In the genomic region with DNA sequence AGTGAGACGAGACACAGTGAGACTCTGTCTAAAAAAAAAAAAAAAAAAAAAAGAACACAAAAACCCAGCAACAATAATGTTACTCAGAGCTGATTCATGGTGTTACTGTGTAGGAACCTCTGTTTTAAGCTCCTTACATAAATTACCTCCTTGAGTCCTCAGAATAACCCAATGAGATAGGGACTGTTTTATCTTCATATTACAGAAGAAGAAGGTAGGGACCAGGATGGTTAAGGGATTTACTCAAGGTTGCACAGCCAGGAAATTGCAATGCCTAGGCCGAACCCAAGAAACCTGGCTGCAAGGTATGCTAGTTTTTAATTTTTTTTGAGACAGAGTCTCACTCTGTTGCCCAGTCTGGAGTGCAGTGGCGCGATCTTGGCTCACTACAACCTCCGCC, we compare ENCODE assay signal across 26 cellular contexts. TPM values are rescaled to one million over a fixed set of nuclear protein-coding genes. Genes with fewer than 3 reads are reported as not detected.
A peak's percentile ranks its signal among the peaks of the same experiment; 100 is the strongest.
DNase-seq lines count a peak whose midpoint lies in the region; ATAC-seq, FAIRE-seq and TF ChIP-seq lines count a peak whose summit lies in the region.
"Had no signal": no experiment of that assay in that cellular context is flagged by ENCODE, and none has a peak within 500 bp of the region (broad histone marks: within the 10 kb centered on the region; RNA-seq: fewer than 3 reads in every experiment).

No MANE protein-coding gene starts in this region.

- no peak for TF ChIP-seq RAD21 in K562 (CRISPR knock-in tag; conservative IDR thresholded peaks at IDR 0.05 in 1 of 2, IDR thresholded peaks at IDR 0.05 in 1 of 2)

- 71% methylated on average over 3 of the region's 5 CpGs for WGBS in K562 (ENCODE audit: insufficient coverage, low coverage, missing lambda C conversion rate)

- POLR2A ChIA-PET in K562 (lab: Yijun Ruan, JAX), result interaction anchor here (0.6 to 1.8 kb wide), 3 partner anchors 12 to 187 kb away, joined by 3 to 7 read pairs (median 3); no protein-coding TSS in a partner anchor

- CTCF ChIA-PET in K562 (lab: Yijun Ruan, JAX; ENCODE audit: low intra/inter-chr PET ratio), result no interaction called here

- no peaks in the 10 kb centered on the region for H3K36me3 ChIP-seq in K562 (ENCODE audit: control insufficient read depth, insufficient read depth, low read length)
- H3K36me3 ChIP-seq: BLaER1 treated with 17β-estradiol and CSF1 and Interleukin-3, amounts not matched to agents 10 nM and 100 nM; HAP-1; MG63 had no signal

- intact Hi-C loops in K562 (cut with micrococcal nuclease), result loop anchor here (5.0 kb wide), 1 partner anchor 81 kb away; the partner anchor contains the start of gene KLF1

- no peak overlapping the region for H3K4me3 ChIP-seq in K562
- H3K4me3 ChIP-seq: BLaER1 treated with 17β-estradiol and CSF1 and Interleukin-3, amounts not matched to agents 10 nM and 100 nM; HAP-1; MG63; SK-N-MC had no signal

- no peaks in the 10 kb centered on the region for H3K27me3 ChIP-seq in K562 (ENCODE audit: control insufficient read depth in 2 of 2, insufficient read depth in 2 of 2, low read length in 2 of 2)
- H3K27me3 ChIP-seq: BLaER1 treated with 17β-estradiol and CSF1 and Interleukin-3, amounts not matched to agents 10 nM and 100 nM; MG63 had no signal

- in situ Hi-C loops in K562 (cut with MboI), result loop anchor here (5.0 kb wide), 1 partner anchor 279 kb away; no protein-coding TSS in a partner anchor

- H3K9me1 ChIP-seq in K562 (ENCODE audit: control insufficient read depth, insufficient read depth, low read length), result peaks cover 5% of the 10 kb centered on the region

- no peak for FAIRE-seq in H54 (lab: Jason Lieb, UNC)
- no peak for FAIRE-seq in K562 (lab: Jason Lieb, UNC)

- H4K20me1 ChIP-seq in K562 (replicated peaks; ENCODE audit: control insufficient read depth, insufficient read depth, low read length), result no peaks in the 10 kb centered on the region
- H4K20me1 ChIP-seq: BLaER1 treated with 17β-estradiol and CSF1 and Interleukin-3, amounts not matched to agents 10 nM and 100 nM had no signal

- BruUV-seq in K562 (replicated peaks; lab: Mats Ljungman, UMichigan), result no TSS peak

- H3K4me1 ChIP-seq in K562 (replicated peaks in 1 of 2; ENCODE audit: control insufficient read depth in 2 of 2, insufficient read depth in 2 of 2, low read length in 2 of 2), result peaks cover 9 to 24% of the 10 kb centered on the region in 2 experiments; a peak in 4 of 5 replicates

- TF ChIP-seq POLR2A in H54 (IDR thresholded peaks at IDR 0.05; ENCODE audit: low read depth, low read length), result no peak
- TF ChIP-seq POLR2A in K562 (conservative IDR thresholded peaks at IDR 0.05), result no peak

- peak; percentile 35 for DNase-seq in H54 (ENCODE audit: insufficient read length, low spot score)
- DNase-seq in HT1080 (ENCODE audit: low read depth), result peak; percentile 73
- peak in 1 of 4 experiments; percentile 3 for DNase-seq in K562 (ENCODE audit: extremely low read depth in 1 of 4, low spot score in 3 of 4)
- peak; percentile 42 for DNase-seq in kidney tubule cell (ENCODE audit: low spot score)
- DNase-seq in DMS153 treated with DMSO at 0.1 percent for 48 hours (lab: John Stamatoyannopoulos, UW; ENCODE audit: unreplicated experiment), result no peak
- no peak for DNase-seq in NCI-H69 (lab: John Stamatoyannopoulos, UW)
- DNase-seq: ACHN; CD4-positive, alpha-beta memory T cell; DMS53; GF-D8; Kasumi-1; MG63; NCI-H1417; NCI-H1694 treated with DMSO at 0.1 percent for 48 hours; NCI-H2081 treated with DMSO at 0.1 percent for 48 hours; NCI-H2171 treated with DMSO at 0.1 percent for 48 hours; NCI-H524 treated with DMSO at 0.1 percent for 48 hours; OCI-M1; SHP77; SW 1271 had no signal

- H3K79me2 ChIP-seq in K562 (ENCODE audit: control insufficient read depth, insufficient read depth, low read length), result 0 out of 3 replicates have a peak, but pooled peaks cover 2% of the 10 kb centered on the region

- H3K9me3 ChIP-seq in K562 (replicated peaks; ENCODE audit: control insufficient read depth, insufficient read depth, low read depth, low read length), result no peaks in the 10 kb centered on the region
- H3K9me3 ChIP-seq: BLaER1 treated with 17β-estradiol and CSF1 and Interleukin-3, amounts not matched to agents 10 nM and 100 nM; HAP-1; MG63 had no signal

- TF ChIP-seq CTCF in K562 (IDR thresholded peaks at IDR 0.05 in 2 of 3, conservative IDR thresholded peaks at IDR 0.05 in 1 of 3; ENCODE audit: insufficient read depth in 2 of 3, low read depth in 1 of 3, low read length in 3 of 3), result no peak

- no peak for ATAC-seq in K562
- no peak for ATAC-seq in GM21529 (IDR thresholded peaks at IDR 0.05; ENCODE audit: unreplicated experiment)
- no peak for ATAC-seq in GM19467 (IDR thresholded peaks at IDR 0.05; ENCODE audit: unreplicated experiment)

- H3K4me2 ChIP-seq in K562 (ENCODE audit: insufficient read depth, low read length), result no peak overlapping the region
- H3K4me2 ChIP-seq: BLaER1 treated with 17β-estradiol and CSF1 and Interleukin-3, amounts not matched to agents 10 nM and 100 nM had no signal

- no peak for TF ChIP-seq EP300 in K562 (IDR thresholded peaks at IDR 0.05; ENCODE audit: low read length)

- no peak overlapping the region for H3K9ac ChIP-seq in K562 (ENCODE audit: insufficient read depth in 1 of 2, low read depth in 2 of 2, low read length in 2 of 2)
- H3K9ac ChIP-seq: BLaER1 treated with 17β-estradiol and CSF1 and Interleukin-3, amounts not matched to agents 10 nM and 100 nM had no signal

- H3K27ac ChIP-seq in K562 (ENCODE audit: extremely low read depth, low read depth, low read length), result no peak overlapping the region
- H3K27ac ChIP-seq: BLaER1 treated with 17β-estradiol and CSF1 and Interleukin-3, amounts not matched to agents 10 nM and 100 nM; SK-N-MC had no signal

- H2AFZ ChIP-seq in K562 (ENCODE audit: low read depth, low read length), result no peak overlapping the region

RNA-seq across cellular contexts. Expression of gene DAND5, which starts 1.5 kb away (rescaled TPM):
- 0.17 and 0.31 TPM in 2 replicates for total RNA-seq in HT1080 (2014; rRNA removed; shearing (Covaris generic))
- polyA plus RNA-seq in HT1080 (2015; cell fraction: cytosol; rRNA removed), result 0.07 and 0.08 TPM in 2 replicates
- 0.62 and 0.71 TPM in 2 replicates for polyA plus RNA-seq in HT1080 (2015; cell fraction: nucleus; rRNA removed)
- total RNA-seq in K562 (2011; cell fraction: chromatin; rRNA removed; ENCODE audit: low replicate concordance), result 2.2 and 4.9 TPM in 2 replicates
- 2.3 and 2.4 TPM in 2 replicates for total RNA-seq in K562 (2011; cell fraction: nucleolus; rRNA removed)
- 2.3 and 3.3 TPM in 2 replicates for total RNA-seq in K562 (2011; cell fraction: nucleoplasm; rRNA removed)
- total RNA-seq in K562 (2014; rRNA removed), result 0.27 and 0.82 TPM in 2 replicates
- 0.38 and 0.40 TPM in 2 replicates for total RNA-seq in K562 (2014; rRNA removed; fragmentation: Illumina TruSeq; extraction: Trizol)
- total RNA-seq in K562 (2015; rRNA removed; fragmentation: Illumina TruSeq; extraction: Trizol), result 0.22 and 0.23 TPM in 2 replicates
- total RNA-seq in K562 (2021), result 0.74 and 0.78 TPM in 2 replicates
- polyA plus RNA-seq in K562 (2011; rRNA removed), result 0.60 and 0.89 TPM in 2 replicates
- 0.71 and 0.72 TPM in 2 replicates for polyA plus RNA-seq in K562 (2011; cell fraction: cytosol; rRNA removed)
- 1.9 and 3.0 TPM in 2 replicates for polyA plus RNA-seq in K562 (2011; cell fraction: nucleus; rRNA removed)
- 0.43 and 0.97 TPM in 2 replicates for polyA plus RNA-seq in K562 (2012)
- 0.71 and 0.83 TPM in 2 replicates for polyA plus RNA-seq in K562 (2014; fragmentation: Illumina TruSeq; extraction: Trizol)
- polyA plus RNA-seq in K562 (2014; fragmentation: Nextera tagmentation; extraction: Ambion mirVana), result under 1 TPM; 0.42 to 0.63 TPM
- polyA plus RNA-seq in K562 (2014; rRNA removed), result 0.50 and 0.66 TPM in 2 replicates
- 0.18 and 0.28 TPM in 2 replicates for polyA minus RNA-seq in K562 (2011; rRNA and poly(A)+ RNA removed)
- polyA minus RNA-seq in K562 (2011; cell fraction: cytosol; rRNA and poly(A)+ RNA removed), result 0.48 TPM in 1 of 2 replicates, not detected in the other
- polyA minus RNA-seq in K562 (2011; cell fraction: nucleus; rRNA and poly(A)+ RNA removed), result 0.33 TPM in 1 of 2 replicates, not detected in the other
- total RNA-seq: CD4-positive, alpha-beta memory T cell; RPMI7951 had no signal
- polyA plus RNA-seq: CD4-positive, alpha-beta memory T cell had no signal

RNA-seq across cellular contexts. Expression of gene GADD45GIP1, which starts 10.9 kb away (rescaled TPM):
- total RNA-seq in HT1080 (2014; rRNA removed; shearing (Covaris generic)), result 75.2 and 77.3 TPM in 2 replicates
- polyA plus RNA-seq in HT1080 (2015; cell fraction: cytosol; rRNA removed), result 55.3 and 64.7 TPM in 2 replicates
- 24.3 and 31.7 TPM in 2 replicates for polyA plus RNA-seq in HT1080 (2015; cell fraction: nucleus; rRNA removed)
- total RNA-seq in K562 (2011; cell fraction: chromatin; rRNA removed; ENCODE audit: low replicate concordance), result 2.1 and 5.5 TPM in 2 replicates
- total RNA-seq in K562 (2011; cell fraction: nucleolus; rRNA removed), result 10.1 and 11.0 TPM in 2 replicates
- total RNA-seq in K562 (2011; cell fraction: nucleoplasm; rRNA removed), result 7.2 TPM in 2 replicates
- total RNA-seq in K562 (2014; rRNA removed), result 143 and 161 TPM in 2 replicates
- total RNA-seq in K562 (2014; rRNA removed; fragmentation: Illumina TruSeq; extraction: Trizol), result 9.1 and 12.9 TPM in 2 replicates
- total RNA-seq in K562 (2015; rRNA removed; fragmentation: Illumina TruSeq; extraction: Trizol), result 39.5 and 40.1 TPM in 2 replicates
- total RNA-seq in K562 (2021), result 47.3 and 48.8 TPM in 2 replicates
- polyA plus RNA-seq in K562 (2011; rRNA removed), result 29.2 and 30.4 TPM in 2 replicates
- 29.3 and 72.0 TPM in 2 replicates for polyA plus RNA-seq in K562 (2011; cell fraction: cytosol; rRNA removed)
- polyA plus RNA-seq in K562 (2011; cell fraction: nucleus; rRNA removed), result 15.3 and 17.2 TPM in 2 replicates
- 35.2 and 43.7 TPM in 2 replicates for polyA plus RNA-seq in K562 (2012)
- polyA plus RNA-seq in K562 (2014; fragmentation: Illumina TruSeq; extraction: Trizol), result 11.5 and 20.3 TPM in 2 replicates
- polyA plus RNA-seq in K562 (2014; fragmentation: Nextera tagmentation; extraction: Ambion mirVana), result 1 to 10 TPM; 5.1 to 6.8 TPM
- 114 and 122 TPM in 2 replicates for polyA plus RNA-seq in K562 (2014; rRNA removed)
- 4.2 and 6.1 TPM in 2 replicates for polyA minus RNA-seq in K562 (2011; rRNA and poly(A)+ RNA removed)
- 9.9 and 13.6 TPM in 2 replicates for polyA minus RNA-seq in K562 (2011; cell fraction: cytosol; rRNA and poly(A)+ RNA removed)
- polyA minus RNA-seq in K562 (2011; cell fraction: nucleus; rRNA and poly(A)+ RNA removed), result 4.6 and 5.3 TPM in 2 replicates

RNA-seq across cellular contexts. Expression of gene RAD23A, which starts 22.2 kb away (rescaled TPM):
- total RNA-seq in HT1080 (2014; rRNA removed; shearing (Covaris generic)), result 178 and 212 TPM in 2 replicates
- polyA plus RNA-seq in HT1080 (2015; cell fraction: cytosol; rRNA removed), result 193 and 196 TPM in 2 replicates
- polyA plus RNA-seq in HT1080 (2015; cell fraction: nucleus; rRNA removed), result 90.3 and 110 TPM in 2 replicates
- total RNA-seq in K562 (2011; cell fraction: chromatin; rRNA removed; ENCODE audit: low replicate concordance), result 62.5 and 156 TPM in 2 replicates
- total RNA-seq in K562 (2011; cell fraction: nucleolus; rRNA removed), result 117 and 120 TPM in 2 replicates
- 89.2 and 96.1 TPM in 2 replicates for total RNA-seq in K562 (2011; cell fraction: nucleoplasm; rRNA removed)
- total RNA-seq in K562 (2014; rRNA removed) (181 and 279 TPM in 2 replicates), K562 (2014; rRNA removed; fragmentation: Illumina TruSeq; extraction: Trizol) (47.8 and 56.5 TPM in 2 replicates), K562 (2015; rRNA removed; fragmentation: Illumina TruSeq; extraction: Trizol) (102 and 103 TPM in 2 replicates), K562 (2021) (143 and 155 TPM in 2 replicates)
- polyA plus RNA-seq in K562 (2011; rRNA removed) (44.1 and 61.2 TPM in 2 replicates), K562 (2014; fragmentation: Illumina TruSeq; extraction: Trizol) (179 and 212 TPM in 2 replicates), K562 (2014; fragmentation: Nextera tagmentation; extraction: Ambion mirVana) (10 to 100 TPM in 1 of 2 experiments, 1 to 10 TPM in 1; 9.5 to 40.4 TPM), K562 (2014; rRNA removed) (101 and 127 TPM in 2 replicates)
- polyA plus RNA-seq in K562 (2011; cell fraction: cytosol; rRNA removed), result 93.6 and 155 TPM in 2 replicates
- 108 and 152 TPM in 2 replicates for polyA plus RNA-seq in K562 (2011; cell fraction: nucleus; rRNA removed)
- 184 and 224 TPM in 2 replicates for polyA plus RNA-seq in K562 (2012)
- polyA minus RNA-seq in K562 (2011; rRNA and poly(A)+ RNA removed), result 33.9 and 34.4 TPM in 2 replicates
- polyA minus RNA-seq in K562 (2011; cell fraction: cytosol; rRNA and poly(A)+ RNA removed), result 98.0 and 181 TPM in 2 replicates
- 31.2 and 37.4 TPM in 2 replicates for polyA minus RNA-seq in K562 (2011; cell fraction: nucleus; rRNA and poly(A)+ RNA removed)

RNA-seq across cellular contexts. Expression of gene NFIX, which starts 27.4 kb away (rescaled TPM):
- total RNA-seq in HT1080 (2014; rRNA removed; shearing (Covaris generic)), result 12.4 and 21.7 TPM in 2 replicates
- 38.9 and 51.6 TPM in 2 replicates for polyA plus RNA-seq in HT1080 (2015; cell fraction: cytosol; rRNA removed)
- polyA plus RNA-seq in HT1080 (2015; cell fraction: nucleus; rRNA removed), result 30.6 and 34.0 TPM in 2 replicates
- 18.3 and 47.5 TPM in 2 replicates for total RNA-seq in K562 (2011; cell fraction: chromatin; rRNA removed; ENCODE audit: low replicate concordance)
- total RNA-seq in K562 (2011; cell fraction: nucleolus; rRNA removed), result 13.6 and 14.8 TPM in 2 replicates
- 10.4 and 11.4 TPM in 2 replicates for total RNA-seq in K562 (2011; cell fraction: nucleoplasm; rRNA removed)
- 5.4 and 7.7 TPM in 2 replicates for total RNA-seq in K562 (2014; rRNA removed)
- 2.3 and 6.4 TPM in 2 replicates for total RNA-seq in K562 (2014; rRNA removed; fragmentation: Illumina TruSeq; extraction: Trizol)
- 3.1 and 3.8 TPM in 2 replicates for total RNA-seq in K562 (2015; rRNA removed; fragmentation: Illumina TruSeq; extraction: Trizol)
- total RNA-seq in K562 (2021), result 23.1 and 26.8 TPM in 2 replicates
- 2.9 and 5.6 TPM in 2 replicates for polyA plus RNA-seq in K562 (2011; rRNA removed)
- 3.2 and 3.6 TPM in 2 replicates for polyA plus RNA-seq in K562 (2011; cell fraction: cytosol; rRNA removed)
- 10.1 and 10.4 TPM in 2 replicates for polyA plus RNA-seq in K562 (2011; cell fraction: nucleus; rRNA removed)
- polyA plus RNA-seq in K562 (2012), result 8.7 and 9.6 TPM in 2 replicates
- polyA plus RNA-seq in K562 (2014; fragmentation: Illumina TruSeq; extraction: Trizol), result 7.7 and 9.2 TPM in 2 replicates
- under 1 TPM; 0.28 to 0.34 TPM for polyA plus RNA-seq in K562 (2014; fragmentation: Nextera tagmentation; extraction: Ambion mirVana)
- polyA plus RNA-seq in K562 (2014; rRNA removed), result 6.8 and 7.2 TPM in 2 replicates
- polyA minus RNA-seq in K562 (2011; rRNA and poly(A)+ RNA removed), result 2.8 and 3.1 TPM in 2 replicates
- polyA minus RNA-seq in K562 (2011; cell fraction: cytosol; rRNA and poly(A)+ RNA removed), result 7.3 and 7.8 TPM in 2 replicates
- polyA minus RNA-seq in K562 (2011; cell fraction: nucleus; rRNA and poly(A)+ RNA removed), result 5.7 and 7.9 TPM in 2 replicates

RNA-seq across cellular contexts. Expression of gene CALR, which starts 29.5 kb away (rescaled TPM):
- total RNA-seq in HT1080 (2014; rRNA removed; shearing (Covaris generic)), result 1,453 and 1,684 TPM in 2 replicates
- polyA plus RNA-seq in HT1080 (2015; cell fraction: cytosol; rRNA removed), result 1,221 and 1,341 TPM in 2 replicates
- 1,660 and 1,771 TPM in 2 replicates for polyA plus RNA-seq in HT1080 (2015; cell fraction: nucleus; rRNA removed)
- 1,154 and 1,519 TPM in 2 replicates for total RNA-seq in K562 (2011; cell fraction: chromatin; rRNA removed; ENCODE audit: low replicate concordance)
- total RNA-seq in K562 (2011; cell fraction: nucleolus; rRNA removed), result 2,017 and 2,086 TPM in 2 replicates
- 1,334 and 1,801 TPM in 2 replicates for total RNA-seq in K562 (2011; cell fraction: nucleoplasm; rRNA removed)
- total RNA-seq in K562 (2014; rRNA removed), result 673 and 912 TPM in 2 replicates
- total RNA-seq in K562 (2014; rRNA removed; fragmentation: Illumina TruSeq; extraction: Trizol), result 473 and 509 TPM in 2 replicates
- 794 and 811 TPM in 2 replicates for total RNA-seq in K562 (2015; rRNA removed; fragmentation: Illumina TruSeq; extraction: Trizol)
- total RNA-seq in K562 (2021), result 730 and 790 TPM in 2 replicates
- polyA plus RNA-seq in K562 (2011; rRNA removed), result 628 and 644 TPM in 2 replicates
- polyA plus RNA-seq in K562 (2011; cell fraction: cytosol; rRNA removed), result 488 and 529 TPM in 2 replicates
- 369 and 585 TPM in 2 replicates for polyA plus RNA-seq in K562 (2011; cell fraction: nucleus; rRNA removed)
- 684 and 846 TPM in 2 replicates for polyA plus RNA-seq in K562 (2012)
- polyA plus RNA-seq in K562 (2014; fragmentation: Illumina TruSeq; extraction: Trizol), result 643 and 731 TPM in 2 replicates
- 100 to 1,000 TPM; 126 to 147 TPM for polyA plus RNA-seq in K562 (2014; fragmentation: Nextera tagmentation; extraction: Ambion mirVana)
- polyA plus RNA-seq in K562 (2014; rRNA removed), result 642 and 658 TPM in 2 replicates
- polyA minus RNA-seq in K562 (2011; rRNA and poly(A)+ RNA removed), result 673 and 889 TPM in 2 replicates
- 377 and 404 TPM in 2 replicates for polyA minus RNA-seq in K562 (2011; cell fraction: cytosol; rRNA and poly(A)+ RNA removed)
- polyA minus RNA-seq in K562 (2011; cell fraction: nucleus; rRNA and poly(A)+ RNA removed), result 138 and 244 TPM in 2 replicates

Comparison
In these comparisons a context has a peak if more than half of its experiments do, and no peak if none do; other contexts are left out.
1. DNase-seq: peak in H54 (single experiment), HT1080 (single experiment) and kidney tubule cell (single experiment); none in DMS153 treated with DMSO at 0.1 percent for 48 hours (single experiment) and NCI-H69 (single experiment).